Comparison of ENCODE assay signal across 8 cellular contexts in the genomic region with DNA sequence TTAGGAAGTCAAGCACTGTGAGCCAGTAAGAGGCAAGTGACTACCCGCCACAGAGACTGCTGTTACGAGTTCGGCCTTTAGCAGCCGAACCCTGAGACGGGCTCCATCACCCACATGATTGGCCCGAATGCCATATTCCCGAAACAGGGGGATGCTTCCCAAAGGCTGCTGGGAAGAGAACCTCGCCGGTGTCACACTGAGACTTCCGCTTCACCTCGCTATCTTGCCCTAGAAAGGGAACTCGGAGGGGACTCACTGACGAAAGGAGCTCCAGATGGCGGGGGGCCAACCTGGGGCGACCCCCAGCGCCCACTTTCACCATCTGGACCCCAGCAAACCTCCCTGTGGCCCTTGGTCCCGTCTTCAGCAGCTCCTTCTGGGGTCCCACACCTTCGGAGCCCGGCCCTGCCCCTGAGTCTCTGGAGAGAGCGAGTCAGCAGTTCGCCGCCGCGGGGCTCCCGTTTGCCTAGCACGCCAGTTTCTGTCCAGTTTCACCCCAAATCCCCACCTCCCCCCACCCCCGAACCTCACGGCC. TPM values are rescaled to one million over a fixed set of nuclear protein-coding genes. Genes with fewer than 3 reads are reported as not detected.
DNase-seq lines count a peak whose midpoint lies in the region; ATAC-seq and TF ChIP-seq lines count a peak whose summit lies in the region.

No MANE protein-coding gene starts in this region.

- H3K4me3 ChIP-seq in hepatocyte, result peak overlapping the region; percentile 69

- DNase-seq in NCI-H510A treated with DMSO at 0.1 percent for 48 hours (lab: John Stamatoyannopoulos, UW) (peak; percentile 20), NCI-H510A (lab: John Stamatoyannopoulos, UW) (no peak), NOMO-1 treated with DMSO at 0.1 percent for 48 hours (lab: John Stamatoyannopoulos, UW; ENCODE audit: unreplicated experiment) (peak; percentile 23), hepatocyte (ENCODE audit: low spot score) (peak; percentile 53), renal cortical epithelial cell (ENCODE audit: low read depth) (peak; percentile 9), NCI-H2029 treated with DMSO at 0.1 percent for 48 hours (lab: John Stamatoyannopoulos, UW) (no peak)

- H3K27ac ChIP-seq in angular gyrus (ENCODE audit: low read depth, low read length) (peak overlapping the region; percentile 95), hepatocyte (peak overlapping the region; percentile 95)

- H3K4me1 ChIP-seq in hepatocyte (ENCODE audit: insufficient read depth), result no peaks in the 10 kb centered on the region

- H3K9me3 ChIP-seq in hepatocyte (ENCODE audit: low read depth), result no peaks in the 10 kb centered on the region

- H4K20me1 ChIP-seq in hepatocyte (ENCODE audit: insufficient read depth, poor library complexity, severe bottlenecking), result no peaks in the 10 kb centered on the region

- no peaks in the 10 kb centered on the region for H3K9me2 ChIP-seq in hepatocyte (replicated peaks; ENCODE audit: insufficient read depth)

- H3K27me3 ChIP-seq in hepatocyte, result no peaks in the 10 kb centered on the region

- H3K79me2 ChIP-seq in hepatocyte, result peaks cover 14% of the 10 kb centered on the region

- TF ChIP-seq CTCF in hepatocyte (IDR thresholded peaks at IDR 0.05; ENCODE audit: poor library complexity), result peak; percentile 2

- H3K4me2 ChIP-seq in hepatocyte, result peak overlapping the region; percentile 93

- peak; percentile 41 for ATAC-seq in HG02798 (IDR thresholded peaks at IDR 0.05; ENCODE audit: poor library complexity, unreplicated experiment)

- H2AFZ ChIP-seq in hepatocyte, result peak overlapping the region; percentile 99

- 17% methylated on average over 21 of the region's 28 CpGs for WGBS in hepatocyte (ENCODE audit: low lambda C conversion rate, missing lambda C conversion rate)

- no peaks in the 10 kb centered on the region for H3K36me3 ChIP-seq in hepatocyte (replicated peaks; ENCODE audit: insufficient read depth, low read depth)

RNA-seq across cellular contexts. Expression of gene HPS1, which starts 0.5 kb away (rescaled TPM):
- total RNA-seq in hepatocyte (40.8 and 41.2 TPM in 2 replicates), renal cortical epithelial cell (9.4 and 19.8 TPM in 2 replicates)
- polyA plus RNA-seq in hepatocyte, result 98.5 and 104 TPM in 2 replicates

RNA-seq across cellular contexts. Expression of gene PYROXD2, which starts 31.2 kb away (rescaled TPM):
- total RNA-seq in hepatocyte (3.5 and 9.7 TPM in 2 replicates), renal cortical epithelial cell (4.6 and 8.7 TPM in 2 replicates)
- polyA plus RNA-seq in hepatocyte, result 11.6 and 13.0 TPM in 2 replicates

Comparison
In these comparisons a context has a peak if more than half of its experiments do, and no peak if none do; other contexts are left out.
1. DNase-seq: peak in NCI-H510A treated with DMSO at 0.1 percent for 48 hours (single experiment), NOMO-1 treated with DMSO at 0.1 percent for 48 hours (single experiment), hepatocyte (single experiment) and renal cortical epithelial cell (single experiment); none in NCI-H510A (single experiment) and NCI-H2029 treated with DMSO at 0.1 percent for 48 hours (single experiment).